27 cellular contexts compared by ENCODE assay signal in genomic region chr2:216539120-216539519, GRCh38. TPM values are rescaled to one million over a fixed set of nuclear protein-coding genes. Genes with fewer than 3 reads are reported as not detected.
A peak's percentile ranks its signal among the peaks of the same experiment; 100 is the strongest.
DNase-seq lines count a peak whose midpoint lies in the region; ATAC-seq, FAIRE-seq and TF ChIP-seq lines count a peak whose summit lies in the region.
"Had no signal": no experiment of that assay in that cellular context is flagged by ENCODE, and none has a peak within 500 bp of the region (broad histone marks: within the 10 kb centered on the region; RNA-seq: fewer than 3 reads in every experiment).

No MANE protein-coding gene starts in this region.

- H3K36me3 ChIP-seq in K562 (ENCODE audit: control insufficient read depth, insufficient read depth, low read length): no peaks in the 10 kb centered on the region
- H3K36me3 ChIP-seq: cardiac muscle cell, colonic mucosa, HAP-1, SJCRH30, upper lobe of left lung, WERI-Rb-1 had no signal

- H3K27me3 ChIP-seq in K562 (ENCODE audit: control insufficient read depth in 2 of 2, insufficient read depth in 2 of 2, low read length in 2 of 2): peaks cover 0 to 35% of the 10 kb centered on the region in 2 experiments; a peak in 2 of 5 replicates
- H3K27me3 ChIP-seq: cardiac muscle cell, colonic mucosa, SJCRH30, upper lobe of left lung had no signal

- peak; percentile 56 for DNase-seq in DMS53 (lab: John Stamatoyannopoulos, UW)
- no peak for DNase-seq in DMS53 treated with DMSO at 0.1 percent for 48 hours (lab: John Stamatoyannopoulos, UW; ENCODE audit: unreplicated experiment)
- DNase-seq in K562 (ENCODE audit: extremely low read depth in 1 of 4, low spot score in 3 of 4): no peak
- DNase-seq in mesothelial cell of epicardium (ENCODE audit: low spot score in 2 of 2, unreplicated experiment in 2 of 2): no peak
- DNase-seq in activated CD4-positive, CD25-positive, alpha-beta regulatory T cell (lab: John Stamatoyannopoulos, UW): no peak
- no peak for DNase-seq in KG1 (lab: John Stamatoyannopoulos, UW)
- DNase-seq: activated CD4-positive, alpha-beta T cell treated with anti-CD3 and anti-CD28 coated beads for 48 hours; colonic mucosa; effector memory CD4-positive, alpha-beta T cell; GDM1; glutamatergic neuron; naive B cell; NCI-H1048; NCI-H1694 treated with DMSO at 0.1 percent for 48 hours; NCI-H524; nucleus accumbens; SJCRH30; upper lobe of left lung had no signal

- H2AFZ ChIP-seq in K562 (ENCODE audit: low read depth, low read length): no peak overlapping the region

- no peak for TF ChIP-seq POLR2A in K562 (conservative IDR thresholded peaks at IDR 0.05)

- H3K9me1 ChIP-seq in K562 (ENCODE audit: control insufficient read depth, insufficient read depth, low read length): no peaks in the 10 kb centered on the region

- no peaks in the 10 kb centered on the region for H3K79me2 ChIP-seq in K562 (ENCODE audit: control insufficient read depth, insufficient read depth, low read length)

- FAIRE-seq in K562 (lab: Jason Lieb, UNC): no peak

- no peak overlapping the region for H3K9ac ChIP-seq in K562 (ENCODE audit: insufficient read depth in 1 of 2, low read depth in 2 of 2, low read length in 2 of 2)

- POLR2A ChIA-PET in K562 (lab: Yijun Ruan, JAX): no interaction called here

- no peak for ATAC-seq in K562
- ATAC-seq in GM18519 (IDR thresholded peaks at IDR 0.05; ENCODE audit: low FRiP score, unreplicated experiment): no peak
- ATAC-seq: activated naive CD4-positive, alpha-beta T cell treated with anti-CD3 and anti-CD28 coated beads, Interleukin-2, amount 50 U/mL, for 72 hours; activated T-helper 17 cell treated with anti-CD3 and anti-CD28 coated beads, Interleukin-2, amount 50 U/mL, for 72 hours; stimulated activated memory B cell treated with anti-CD40 and anti-IgM and Interleukin-4, amounts not matched to agents 10 μg/mL and 1 μg/mL and 100 μg/mL, for 72 hours had no signal

- no peak for TF ChIP-seq CTCF in C4-2B (conservative IDR thresholded peaks at IDR 0.05)
- TF ChIP-seq CTCF in K562 (IDR thresholded peaks at IDR 0.05 in 2 of 3, conservative IDR thresholded peaks at IDR 0.05 in 1 of 3; ENCODE audit: insufficient read depth in 2 of 3, low read depth in 1 of 3, low read length in 3 of 3): no peak
- TF ChIP-seq CTCF in mesothelial cell of epicardium (IDR thresholded peaks at IDR 0.05; ENCODE audit: unreplicated experiment): no peak

- no peaks in the 10 kb centered on the region for H3K9me3 Mint-ChIP-seq in mesothelial cell of epicardium
- H3K9me3 Mint-ChIP-seq: activated naive CD4-positive, alpha-beta T cell treated with anti-CD3 and anti-CD28 coated beads, Interleukin-2, amount 50 U/mL, for 72 hours; activated T-helper 17 cell treated with anti-CD3 and anti-CD28 coated beads, Interleukin-2, amount 50 U/mL, for 72 hours had no signal

- no TSS peak for BruUV-seq in K562 (replicated peaks; lab: Mats Ljungman, UMichigan)

- no peak for TF ChIP-seq RAD21 in K562 (CRISPR knock-in tag; conservative IDR thresholded peaks at IDR 0.05 in 1 of 2, IDR thresholded peaks at IDR 0.05 in 1 of 2)

- H4K20me1 ChIP-seq in K562 (replicated peaks; ENCODE audit: control insufficient read depth, insufficient read depth, low read length): no peaks in the 10 kb centered on the region

- peaks cover 54% of the 10 kb centered on the region for H3K4me1 Mint-ChIP-seq in mesothelial cell of epicardium
- H3K4me1 Mint-ChIP-seq: activated T-helper 17 cell treated with anti-CD3 and anti-CD28 coated beads, Interleukin-2, amount 50 U/mL, for 72 hours; naive B cell; stimulated activated memory B cell treated with anti-CD40 and anti-IgM and Interleukin-4, amounts not matched to agents 10 μg/mL and 1 μg/mL and 100 μg/mL, for 72 hours had no signal

- no peak overlapping the region for H3K4me3 Mint-ChIP-seq in mesothelial cell of epicardium
- H3K4me3 Mint-ChIP-seq: activated T-helper 17 cell treated with anti-CD3 and anti-CD28 coated beads, Interleukin-2, amount 50 U/mL, for 72 hours; IgD-negative memory B cell; naive B cell; stimulated activated memory B cell treated with anti-CD40 and anti-IgM and Interleukin-4, amounts not matched to agents 10 μg/mL and 1 μg/mL and 100 μg/mL, for 72 hours had no signal

- H3K27me3 Mint-ChIP-seq in mesothelial cell of epicardium (ENCODE audit: low read depth): no peaks in the 10 kb centered on the region
- H3K27me3 Mint-ChIP-seq: stimulated activated memory B cell treated with anti-CD40 and anti-IgM and Interleukin-4, amounts not matched to agents 10 μg/mL and 1 μg/mL and 100 μg/mL, for 72 hours had no signal

- H3K9me3 ChIP-seq in K562 (replicated peaks; ENCODE audit: control insufficient read depth, insufficient read depth, low read depth, low read length): no peaks in the 10 kb centered on the region
- H3K9me3 ChIP-seq: colonic mucosa, HAP-1, SJCRH30, upper lobe of left lung had no signal

- no peak overlapping the region for H3K4me3 ChIP-seq in K562
- H3K4me3 ChIP-seq: cardiac muscle cell, colonic mucosa, HAP-1, SJCRH30, upper lobe of left lung had no signal

- intact Hi-C loops in K562 (cut with micrococcal nuclease): no loop called here

- CTCF ChIA-PET in K562 (lab: Yijun Ruan, JAX; ENCODE audit: low intra/inter-chr PET ratio): no interaction called here

- H3K36me3 Mint-ChIP-seq in mesothelial cell of epicardium: no peaks in the 10 kb centered on the region
- H3K36me3 Mint-ChIP-seq: activated naive CD4-positive, alpha-beta T cell treated with anti-CD3 and anti-CD28 coated beads, Interleukin-2, amount 50 U/mL, for 72 hours; IgD-negative memory B cell; naive B cell; stimulated activated memory B cell treated with anti-CD40 and anti-IgM and Interleukin-4, amounts not matched to agents 10 μg/mL and 1 μg/mL and 100 μg/mL, for 72 hours had no signal

- in situ Hi-C loops in K562 (cut with MboI): loop anchor here (25.0 kb wide), 1 partner anchor 973 kb away; no protein-coding TSS in a partner anchor

- no peak overlapping the region for H3K4me2 ChIP-seq in K562 (ENCODE audit: insufficient read depth, low read length)

- WGBS in K562 (ENCODE audit: insufficient coverage, low coverage, missing lambda C conversion rate): 0% methylated on average over 4 of the region's 4 CpGs

- peak overlapping the region; percentile 21 for H3K27ac Mint-ChIP-seq in mesothelial cell of epicardium
- H3K27ac Mint-ChIP-seq: activated T-helper 17 cell treated with anti-CD3 and anti-CD28 coated beads, Interleukin-2, amount 50 U/mL, for 72 hours; IgD-negative memory B cell; naive B cell; stimulated activated memory B cell treated with anti-CD40 and anti-IgM and Interleukin-4, amounts not matched to agents 10 μg/mL and 1 μg/mL and 100 μg/mL, for 72 hours had no signal

- no peak for TF ChIP-seq EP300 in K562 (IDR thresholded peaks at IDR 0.05; ENCODE audit: low read length)

- H3K4me1 ChIP-seq in K562 (replicated peaks in 1 of 2; ENCODE audit: control insufficient read depth in 2 of 2, insufficient read depth in 2 of 2, low read length in 2 of 2): no peaks in the 10 kb centered on the region; a peak in 1 of 5 replicates
- H3K4me1 ChIP-seq: colonic mucosa, HAP-1 had no signal

- H3K27ac ChIP-seq in C4-2B (peak overlapping the region; percentile 7; the same call in 1 of the 2 replicates), K562 (ENCODE audit: extremely low read depth, low read depth, low read length) (no peak overlapping the region)
- H3K27ac ChIP-seq: cardiac muscle cell, colonic mucosa, SJCRH30, WERI-Rb-1 had no signal

TF ChIP-seq in K562, 482 proteins besides CTCF, POLR2A, EP300 and RAD21:
- peak; percentile 38; the same call in 1 of the 2 replicates for TF ChIP-seq ATF3 (IDR thresholded peaks at IDR 0.05)
- TF ChIP-seq ATF3 (CRISPR knock-in tag; conservative IDR thresholded peaks at IDR 0.05): no peak
- TF ChIP-seq ASH1L (IDR thresholded peaks at IDR 0.05; ENCODE audit: borderline replicate concordance, low read depth, partially characterized antibody): no peak
- no peak for TF ChIP-seq TFAM (CRISPR knock-in tag; conservative IDR thresholded peaks at IDR 0.05)
- no peak for TF ChIP-seq FOXJ3 (CRISPR knock-in tag; IDR thresholded peaks at IDR 0.05)
- TF ChIP-seq RBM39 (optimal IDR thresholded peaks at IDR 0.05; ENCODE audit: low read depth, low read length): no peak
- TF ChIP-seq TAF7 (tag; IDR thresholded peaks at IDR 0.05): no peak

RNA-seq across cellular contexts. Expression of gene RPL37A, which starts 40.5 kb away (rescaled TPM):
- 189 and 251 TPM in 2 replicates for total RNA-seq in K562 (2011; cell fraction: chromatin; rRNA removed; ENCODE audit: low replicate concordance)
- 470 and 540 TPM in 2 replicates for total RNA-seq in K562 (2011; cell fraction: nucleolus; rRNA removed)
- total RNA-seq in K562 (2011; cell fraction: nucleoplasm; rRNA removed): 645 and 1,259 TPM in 2 replicates
- 1,954 and 2,610 TPM in 2 replicates for total RNA-seq in K562 (2014; rRNA removed)
- total RNA-seq in K562 (2014; rRNA removed; fragmentation: Illumina TruSeq; extraction: Trizol): 2,970 and 2,991 TPM in 2 replicates
- 3,128 and 3,349 TPM in 2 replicates for total RNA-seq in K562 (2015; rRNA removed; fragmentation: Illumina TruSeq; extraction: Trizol)
- total RNA-seq in K562 (2021): 2,073 and 2,273 TPM in 2 replicates
- polyA plus RNA-seq in K562 (2011; rRNA removed): 2,373 and 2,467 TPM in 2 replicates
- 982 and 1,470 TPM in 2 replicates for polyA plus RNA-seq in K562 (2011; cell fraction: cytosol; rRNA removed)
- polyA plus RNA-seq in K562 (2011; cell fraction: nucleus; rRNA removed): 1,025 and 1,886 TPM in 2 replicates
- polyA plus RNA-seq in K562 (2012): 3,284 and 4,946 TPM in 2 replicates
- polyA plus RNA-seq in K562 (2014; fragmentation: Illumina TruSeq; extraction: Trizol): 2,856 and 3,318 TPM in 2 replicates
- 1,000 to 10,000 TPM; 2,078 to 2,436 TPM for polyA plus RNA-seq in K562 (2014; fragmentation: Nextera tagmentation; extraction: Ambion mirVana)
- polyA plus RNA-seq in K562 (2014; rRNA removed): 1,938 and 2,430 TPM in 2 replicates
- 655 and 700 TPM in 2 replicates for polyA minus RNA-seq in K562 (2011; rRNA and poly(A)+ RNA removed)
- 685 and 976 TPM in 2 replicates for polyA minus RNA-seq in K562 (2011; cell fraction: cytosol; rRNA and poly(A)+ RNA removed)
- polyA minus RNA-seq in K562 (2011; cell fraction: nucleus; rRNA and poly(A)+ RNA removed): 201 and 409 TPM in 2 replicates
- 2,728 to 2,928 TPM (median 2,867 TPM) in 3 replicates for total RNA-seq in mesothelial cell of epicardium
